Comparison of ENCODE assay signal across 8 cellular contexts in genomic region chr14:71403673-71404072, GRCh38.
DNase-seq lines count a peak whose midpoint lies in the region; ATAC-seq and TF ChIP-seq lines count a peak whose summit lies in the region.

No MANE protein-coding gene starts in this region.

- peaks cover 0 to 14% (median under 1%) of the 10 kb centered on the region in 3 donors for H3K4me1 ChIP-seq in gastroesophageal sphincter

- no peaks in the 10 kb centered on the region for H3K9me3 ChIP-seq in gastroesophageal sphincter

- no peak overlapping the region for H3K27ac ChIP-seq in gastroesophageal sphincter

- DNase-seq in NCI-H2171 treated with DMSO at 0.1 percent for 48 hours (lab: John Stamatoyannopoulos, UW) (peak; percentile 31), NCI-H2171 (lab: John Stamatoyannopoulos, UW) (no peak), SKM-1 treated with dmso at 0.1 percent for 144 hours (lab: John Stamatoyannopoulos, UW; ENCODE audit: unreplicated experiment) (peak; percentile 10), fibroblast of mammary gland (ENCODE audit: low read depth) (peak; percentile 40)
- no peak for DNase-seq in activated effector memory CD4-positive, alpha-beta T cell treated with Interleukin-2 at 50 U/mL for 16 hours

- no peaks in the 10 kb centered on the region for H3K27me3 ChIP-seq in gastroesophageal sphincter

- TF ChIP-seq EP300 in gastroesophageal sphincter (IDR thresholded peaks at IDR 0.05) = no peak

- TF ChIP-seq CTCF in fibroblast of mammary gland (conservative IDR thresholded peaks at IDR 0.05; ENCODE audit: control insufficient read depth, insufficient read depth, low read depth, low read length) (peak; percentile 13), gastroesophageal sphincter (IDR thresholded peaks at IDR 0.05) (peak in 1 of 4 experiments; percentile 15)

- no peak for TF ChIP-seq POLR2A in gastroesophageal sphincter (IDR thresholded peaks at IDR 0.05)

- H3K36me3 ChIP-seq in gastroesophageal sphincter = no peaks in the 10 kb centered on the region

- H3K4me3 ChIP-seq in fibroblast of mammary gland (ENCODE audit: control insufficient read depth, low read depth, low read length) (no peak overlapping the region), gastroesophageal sphincter (no peak overlapping the region)

- peak; percentile 50 for ATAC-seq in HG03342 (IDR thresholded peaks at IDR 0.05; ENCODE audit: unreplicated experiment)
- no peak for ATAC-seq in HG02973 (IDR thresholded peaks at IDR 0.05; ENCODE audit: unreplicated experiment)
- no peak for ATAC-seq in gastroesophageal sphincter

Comparison
In these comparisons a context has a peak if more than half of its experiments do, and no peak if none do; other contexts are left out.
1. DNase-seq: peak in NCI-H2171 treated with DMSO at 0.1 percent for 48 hours (single experiment), SKM-1 treated with dmso at 0.1 percent for 144 hours (single experiment) and fibroblast of mammary gland (single experiment); none in NCI-H2171 (single experiment) and activated effector memory CD4-positive, alpha-beta T cell treated with Interleukin-2 at 50 U/mL for 16 hours (single experiment).